Comparison of ENCODE assay signal across 1 cellular context in genomic region chr13:94707400-94708021, GRCh38.
A peak's percentile ranks its signal among the peaks of the same experiment; 100 is the strongest.
TF ChIP-seq lines count a peak whose summit lies in the region.

No MANE protein-coding gene starts in this region.

TF ChIP-seq in H1, 55 proteins besides CTCF, POLR2A, EP300 and RAD21 (continued from another document):
- TF ChIP-seq E2F6 (IDR thresholded peaks at IDR 0.05): peak; percentile 71
